ENCODE assay signal across 1 cellular context in genomic region chr1:114509596-114510234, GRCh38.
TF ChIP-seq lines count a peak whose summit lies in the region.

No MANE protein-coding gene starts in this region.

TF ChIP-seq in SK-N-SH, 30 proteins besides CTCF, POLR2A, EP300 and RAD21 (continued from another document):
- TF ChIP-seq, protein P1, sequence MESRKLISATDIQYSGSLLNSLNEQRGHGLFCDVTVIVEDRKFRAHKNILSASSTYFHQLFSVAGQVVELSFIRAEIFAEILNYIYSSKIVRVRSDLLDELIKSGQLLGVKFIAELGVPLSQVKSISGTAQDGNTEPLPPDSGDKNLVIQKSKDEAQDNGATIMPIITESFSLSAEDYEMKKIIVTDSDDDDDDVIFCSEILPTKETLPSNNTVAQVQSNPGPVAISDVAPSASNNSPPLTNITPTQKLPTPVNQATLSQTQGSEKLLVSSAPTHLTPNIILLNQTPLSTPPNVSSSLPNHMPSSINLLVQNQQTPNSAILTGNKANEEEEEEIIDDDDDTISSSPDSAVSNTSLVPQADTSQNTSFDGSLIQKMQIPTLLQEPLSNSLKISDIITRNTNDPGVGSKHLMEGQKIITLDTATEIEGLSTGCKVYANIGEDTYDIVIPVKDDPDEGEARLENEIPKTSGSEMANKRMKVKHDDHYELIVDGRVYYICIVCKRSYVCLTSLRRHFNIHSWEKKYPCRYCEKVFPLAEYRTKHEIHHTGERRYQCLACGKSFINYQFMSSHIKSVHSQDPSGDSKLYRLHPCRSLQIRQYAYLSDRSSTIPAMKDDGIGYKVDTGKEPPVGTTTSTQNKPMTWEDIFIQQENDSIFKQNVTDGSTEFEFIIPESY (IDR thresholded peaks at IDR 0.05; ENCODE audit: borderline replicate concordance, low read depth) = no peak
- TF ChIP-seq MAX (IDR thresholded peaks at IDR 0.05; ENCODE audit: low read depth) (no peak), RXRA (IDR thresholded peaks at IDR 0.05; ENCODE audit: borderline replicate concordance, low read depth) (no peak), TCF12 (IDR thresholded peaks at IDR 0.05) (no peak), FOXJ3 (CRISPR knock-in tag; IDR thresholded peaks at IDR 0.05) (no peak), TEAD4 (IDR thresholded peaks at IDR 0.05; ENCODE audit: borderline replicate concordance, insufficient read depth) (no peak), JUND (IDR thresholded peaks at IDR 0.05) (no peak)
- TF ChIP-seq, protein P2, sequence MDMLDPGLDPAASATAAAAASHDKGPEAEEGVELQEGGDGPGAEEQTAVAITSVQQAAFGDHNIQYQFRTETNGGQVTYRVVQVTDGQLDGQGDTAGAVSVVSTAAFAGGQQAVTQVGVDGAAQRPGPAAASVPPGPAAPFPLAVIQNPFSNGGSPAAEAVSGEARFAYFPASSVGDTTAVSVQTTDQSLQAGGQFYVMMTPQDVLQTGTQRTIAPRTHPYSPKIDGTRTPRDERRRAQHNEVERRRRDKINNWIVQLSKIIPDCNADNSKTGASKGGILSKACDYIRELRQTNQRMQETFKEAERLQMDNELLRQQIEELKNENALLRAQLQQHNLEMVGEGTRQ (IDR thresholded peaks at IDR 0.05; ENCODE audit: borderline replicate concordance, low read depth, low read length) = no peak
